2 cellular contexts compared by ENCODE assay signal in the genomic region with DNA sequence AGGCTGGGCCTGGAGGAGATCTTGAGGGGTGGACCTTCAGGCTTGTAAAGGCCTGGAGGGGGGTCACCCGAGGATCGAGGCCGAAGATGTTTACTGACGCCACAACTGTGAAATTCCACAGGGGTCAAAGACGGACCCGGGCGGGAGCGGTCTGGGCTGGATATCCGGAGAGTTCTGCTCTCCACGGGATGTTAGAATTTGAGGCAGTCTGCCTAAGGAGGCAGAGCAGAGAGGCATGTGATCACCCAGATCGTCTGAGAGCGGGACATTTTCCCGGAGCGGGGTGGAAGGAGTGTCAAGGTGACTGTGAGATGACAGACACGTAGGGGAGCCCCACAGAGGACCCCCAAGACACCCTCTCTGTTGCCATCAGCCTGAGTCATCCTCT.
TF ChIP-seq lines count a peak whose summit lies in the region.

No MANE protein-coding gene starts in this region.

TF ChIP-seq in liver, 16 proteins besides CTCF, POLR2A, EP300 and RAD21:
- TF ChIP-seq YY1 (IDR thresholded peaks at IDR 0.05) (no peak), NR2F2 (IDR thresholded peaks at IDR 0.05) (peak; percentile 70), GABPA (IDR thresholded peaks at IDR 0.05 in 1 of 2, conservative IDR thresholded peaks at IDR 0.05 in 1 of 2) (no peak), HNF4G (IDR thresholded peaks at IDR 0.05) (no peak), RXRA (IDR thresholded peaks at IDR 0.05) (peak; percentile 40 to 41), EGR1 (IDR thresholded peaks at IDR 0.05; ENCODE audit: low read depth in 2 of 2) (no peak), TAF1 (conservative IDR thresholded peaks at IDR 0.05) (no peak), FOXA1 (IDR thresholded peaks at IDR 0.05) (no peak), JUND (IDR thresholded peaks at IDR 0.05) (no peak), HNF4A (conservative IDR thresholded peaks at IDR 0.05) (no peak), SP1 (IDR thresholded peaks at IDR 0.05) (peak; percentile 5)
- TF ChIP-seq, protein P1, sequence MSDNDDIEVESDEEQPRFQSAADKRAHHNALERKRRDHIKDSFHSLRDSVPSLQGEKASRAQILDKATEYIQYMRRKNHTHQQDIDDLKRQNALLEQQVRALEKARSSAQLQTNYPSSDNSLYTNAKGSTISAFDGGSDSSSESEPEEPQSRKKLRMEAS (IDR thresholded peaks at IDR 0.05), result no peak
- TF ChIP-seq, protein P2, sequence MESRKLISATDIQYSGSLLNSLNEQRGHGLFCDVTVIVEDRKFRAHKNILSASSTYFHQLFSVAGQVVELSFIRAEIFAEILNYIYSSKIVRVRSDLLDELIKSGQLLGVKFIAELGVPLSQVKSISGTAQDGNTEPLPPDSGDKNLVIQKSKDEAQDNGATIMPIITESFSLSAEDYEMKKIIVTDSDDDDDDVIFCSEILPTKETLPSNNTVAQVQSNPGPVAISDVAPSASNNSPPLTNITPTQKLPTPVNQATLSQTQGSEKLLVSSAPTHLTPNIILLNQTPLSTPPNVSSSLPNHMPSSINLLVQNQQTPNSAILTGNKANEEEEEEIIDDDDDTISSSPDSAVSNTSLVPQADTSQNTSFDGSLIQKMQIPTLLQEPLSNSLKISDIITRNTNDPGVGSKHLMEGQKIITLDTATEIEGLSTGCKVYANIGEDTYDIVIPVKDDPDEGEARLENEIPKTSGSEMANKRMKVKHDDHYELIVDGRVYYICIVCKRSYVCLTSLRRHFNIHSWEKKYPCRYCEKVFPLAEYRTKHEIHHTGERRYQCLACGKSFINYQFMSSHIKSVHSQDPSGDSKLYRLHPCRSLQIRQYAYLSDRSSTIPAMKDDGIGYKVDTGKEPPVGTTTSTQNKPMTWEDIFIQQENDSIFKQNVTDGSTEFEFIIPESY (IDR thresholded peaks at IDR 0.05), result no peak

TF ChIP-seq in HepG2, 621 proteins besides CTCF, POLR2A, EP300 and RAD21:
- TF ChIP-seq MZF1 (CRISPR knock-in tag; IDR thresholded peaks at IDR 0.05; ENCODE audit: borderline replicate concordance), result no peak
- TF ChIP-seq SMARCE1 (IDR thresholded peaks at IDR 0.05; ENCODE audit: borderline replicate concordance), result no peak
- TF ChIP-seq THAP7 (CRISPR knock-in tag; IDR thresholded peaks at IDR 0.05), result no peak
- TF ChIP-seq LCORL (IDR thresholded peaks at IDR 0.05), result no peak
- no peak for TF ChIP-seq LCORL (CRISPR knock-in tag; IDR thresholded peaks at IDR 0.05)
- no peak for TF ChIP-seq SIN3A (IDR thresholded peaks at IDR 0.05; ENCODE audit: borderline replicate concordance, low read depth, low read length)
- no peak for TF ChIP-seq ARHGAP35 (CRISPR knock-in tag; IDR thresholded peaks at IDR 0.05; ENCODE audit: borderline replicate concordance)
- TF ChIP-seq PAWR (CRISPR knock-in tag; IDR thresholded peaks at IDR 0.05; ENCODE audit: borderline replicate concordance), result no peak
TF ChIP-seq in HepG2: peak in this region for 0.
